8 cellular contexts compared by ENCODE assay signal in genomic region chr15:36579792-36580431, GRCh38. TPM values are rescaled to one million over a fixed set of nuclear protein-coding genes. Genes with fewer than 3 reads are reported as not detected.
A peak's percentile ranks its signal among the peaks of the same experiment; 100 is the strongest.
DNase-seq lines count a peak whose midpoint lies in the region; ATAC-seq, FAIRE-seq and TF ChIP-seq lines count a peak whose summit lies in the region.

No MANE protein-coding gene starts in this region.

- TF ChIP-seq CTCF in AG04450 (IDR thresholded peaks at IDR 0.05; ENCODE audit: low read depth, low read length) (peak; percentile 5; the same call in 1 of the 2 replicates), epithelial cell of esophagus (IDR thresholded peaks at IDR 0.05; ENCODE audit: insufficient read depth, low read depth, low read length, missing control alignments) (no peak)

- H3K9me3 ChIP-seq in AG04450 (ENCODE audit: control insufficient read depth, insufficient read depth, low read length) (no peaks in the 10 kb centered on the region), T-helper 17 cell (ENCODE audit: control insufficient read depth, low read length, poor library complexity, severe bottlenecking) (no peaks in the 10 kb centered on the region)

- H3K9me3 Mint-ChIP-seq in natural killer cell treated with Interleukin-12 subunit alpha and Interleukin-12 subunit beta and Interleukin-15 and Interleukin-18, amount 100 ng/mL, for 72 hours: no peaks in the 10 kb centered on the region

- peak; percentile 28 for ATAC-seq in GM18870 (IDR thresholded peaks at IDR 0.05; ENCODE audit: unreplicated experiment)
- peak; percentile 40 for ATAC-seq in HG03159 (IDR thresholded peaks at IDR 0.05; ENCODE audit: unreplicated experiment)
- ATAC-seq in T-helper 17 cell: peak; percentile 20
- peak; percentile 50 to 62 for ATAC-seq in natural killer cell treated with Interleukin-12 subunit alpha and Interleukin-12 subunit beta and Interleukin-15 and Interleukin-18, amount 100 ng/mL, for 72 hours

- no peaks in the 10 kb centered on the region for H3K27me3 ChIP-seq in AG04450 (ENCODE audit: control insufficient read depth, insufficient read depth, low read length)

- H3K4me3 Mint-ChIP-seq in T-helper 17 cell: peak overlapping the region; percentile 90
- peak overlapping the region; percentile 86 for H3K4me3 Mint-ChIP-seq in natural killer cell treated with Interleukin-12 subunit alpha and Interleukin-12 subunit beta and Interleukin-15 and Interleukin-18, amount 100 ng/mL, for 72 hours

- H3K27ac ChIP-seq in AG04450 (ENCODE audit: low read depth, low read length): peak overlapping the region; percentile 41

- no peaks in the 10 kb centered on the region for H3K36me3 Mint-ChIP-seq in T-helper 17 cell (ENCODE audit: low read depth)
- H3K36me3 Mint-ChIP-seq in natural killer cell treated with Interleukin-12 subunit alpha and Interleukin-12 subunit beta and Interleukin-15 and Interleukin-18, amount 100 ng/mL, for 72 hours: no peaks in the 10 kb centered on the region

- DNase-seq in AG04450 (ENCODE audit: low read depth, low spot score) (no peak), T-helper 17 cell (no peak), epithelial cell of esophagus (ENCODE audit: low read depth) (peak; percentile 34), COR-L47 (lab: John Stamatoyannopoulos, UW) (no peak), RCC 7860 (ENCODE audit: low spot score) (no peak)
- DNase-seq in natural killer cell treated with Interleukin-12 subunit alpha and Interleukin-12 subunit beta and Interleukin-15 and Interleukin-18, amount 100 ng/mL, for 72 hours (ENCODE audit: low spot score): no peak

- peak overlapping the region; percentile 84 for H3K4me3 ChIP-seq in AG04450 (ENCODE audit: low read depth, low read length)
- peak overlapping the region; percentile 73 for H3K4me3 ChIP-seq in epithelial cell of esophagus (ENCODE audit: low read length)

- POLR2A ChIA-PET in AG04450 (lab: Yijun Ruan, JAX): interaction anchor here (0.9 to 1.5 kb wide), 2 partner anchors 11 to 111 kb away, joined by 4 to 5 read pairs; no protein-coding TSS in a partner anchor

- H3K27me3 Mint-ChIP-seq in T-helper 17 cell: no peaks in the 10 kb centered on the region
- H3K27me3 Mint-ChIP-seq in natural killer cell treated with Interleukin-12 subunit alpha and Interleukin-12 subunit beta and Interleukin-15 and Interleukin-18, amount 100 ng/mL, for 72 hours: peaks cover 10 to 14% of the 10 kb centered on the region in 2 donors

- CTCF ChIA-PET in AG04450 (lab: Charles Lee): interaction anchor here (1.0 kb wide), 1 partner anchor 828 kb away, joined by 4 read pairs; no protein-coding TSS in a partner anchor

- H3K27ac Mint-ChIP-seq in T-helper 17 cell: peak overlapping the region; percentile 90
- H3K27ac Mint-ChIP-seq in natural killer cell treated with Interleukin-12 subunit alpha and Interleukin-12 subunit beta and Interleukin-15 and Interleukin-18, amount 100 ng/mL, for 72 hours: peak overlapping the region; percentile 88 to 90

- H3K4me1 Mint-ChIP-seq in T-helper 17 cell: peaks cover 18% of the 10 kb centered on the region
- H3K4me1 Mint-ChIP-seq in natural killer cell treated with Interleukin-12 subunit alpha and Interleukin-12 subunit beta and Interleukin-15 and Interleukin-18, amount 100 ng/mL, for 72 hours (ENCODE audit: low read depth in 2 of 2): peaks cover 6 to 11% of the 10 kb centered on the region in 2 donors

- no peak for FAIRE-seq in RCC 7860 (lab: Jason Lieb, UNC)

RNA-seq across cellular contexts. Expression of gene CDIN1, which starts 0.5 kb away (rescaled TPM):
- polyA plus RNA-seq in AG04450 (2011; rRNA removed): 32.2 TPM in 2 replicates
- polyA minus RNA-seq in AG04450 (2011; rRNA and poly(A)+ RNA removed): 43.8 and 51.3 TPM in 2 replicates
- total RNA-seq in T-helper 17 cell: 10 to 100 TPM in 1 of 2 donors, 1 to 10 TPM in 1; 9.2 to 11.9 TPM
- 10 to 100 TPM in 1 of 2 donors, 1 to 10 TPM in 1; 8.5 to 16.3 TPM for total RNA-seq in natural killer cell treated with Interleukin-12 subunit alpha and Interleukin-12 subunit beta and Interleukin-15 and Interleukin-18, amount 100 ng/mL, for 72 hours
